1 cellular context compared by ENCODE assay signal in genomic region chr4:978957-979701, GRCh38.
TF ChIP-seq lines count a peak whose summit lies in the region.

No MANE protein-coding gene starts in this region.

TF ChIP-seq in GM23338, 12 proteins besides CTCF, POLR2A, EP300 and RAD21 (continued from another document):
- TF ChIP-seq ZNF462 (CRISPR knock-in tag; IDR thresholded peaks at IDR 0.05) (no peak), JUNB (IDR thresholded peaks at IDR 0.05; ENCODE audit: unreplicated experiment) (no peak), NANOG (IDR thresholded peaks at IDR 0.05; ENCODE audit: borderline replicate concordance) (no peak), ZNF331 (CRISPR knock-in tag; IDR thresholded peaks at IDR 0.05; ENCODE audit: low read depth) (no peak), STAT1 (IDR thresholded peaks at IDR 0.05; ENCODE audit: unreplicated experiment) (no peak), REST (IDR thresholded peaks at IDR 0.05; ENCODE audit: unreplicated experiment) (no peak)
